In genomic region chr10:79068562-79069324, GRCh38 we compare ENCODE assay signal across 8 cellular contexts. TPM values are rescaled to one million over a fixed set of nuclear protein-coding genes. Genes with fewer than 3 reads are reported as not detected.
DNase-seq lines count a peak whose midpoint lies in the region; ATAC-seq and TF ChIP-seq lines count a peak whose summit lies in the region.

A gene with protein sequence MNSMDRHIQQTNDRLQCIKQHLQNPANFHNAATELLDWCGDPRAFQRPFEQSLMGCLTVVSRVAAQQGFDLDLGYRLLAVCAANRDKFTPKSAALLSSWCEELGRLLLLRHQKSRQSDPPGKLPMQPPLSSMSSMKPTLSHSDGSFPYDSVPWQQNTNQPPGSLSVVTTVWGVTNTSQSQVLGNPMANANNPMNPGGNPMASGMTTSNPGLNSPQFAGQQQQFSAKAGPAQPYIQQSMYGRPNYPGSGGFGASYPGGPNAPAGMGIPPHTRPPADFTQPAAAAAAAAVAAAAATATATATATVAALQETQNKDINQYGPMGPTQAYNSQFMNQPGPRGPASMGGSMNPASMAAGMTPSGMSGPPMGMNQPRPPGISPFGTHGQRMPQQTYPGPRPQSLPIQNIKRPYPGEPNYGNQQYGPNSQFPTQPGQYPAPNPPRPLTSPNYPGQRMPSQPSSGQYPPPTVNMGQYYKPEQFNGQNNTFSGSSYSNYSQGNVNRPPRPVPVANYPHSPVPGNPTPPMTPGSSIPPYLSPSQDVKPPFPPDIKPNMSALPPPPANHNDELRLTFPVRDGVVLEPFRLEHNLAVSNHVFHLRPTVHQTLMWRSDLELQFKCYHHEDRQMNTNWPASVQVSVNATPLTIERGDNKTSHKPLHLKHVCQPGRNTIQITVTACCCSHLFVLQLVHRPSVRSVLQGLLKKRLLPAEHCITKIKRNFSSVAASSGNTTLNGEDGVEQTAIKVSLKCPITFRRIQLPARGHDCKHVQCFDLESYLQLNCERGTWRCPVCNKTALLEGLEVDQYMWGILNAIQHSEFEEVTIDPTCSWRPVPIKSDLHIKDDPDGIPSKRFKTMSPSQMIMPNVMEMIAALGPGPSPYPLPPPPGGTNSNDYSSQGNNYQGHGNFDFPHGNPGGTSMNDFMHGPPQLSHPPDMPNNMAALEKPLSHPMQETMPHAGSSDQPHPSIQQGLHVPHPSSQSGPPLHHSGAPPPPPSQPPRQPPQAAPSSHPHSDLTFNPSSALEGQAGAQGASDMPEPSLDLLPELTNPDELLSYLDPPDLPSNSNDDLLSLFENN (plus strand): TSS chr10:79068966. CDS start chr10:79201633, 132,667 bp downstream.

- no peaks in the 10 kb centered on the region for H3K9me3 Mint-ChIP-seq in T-cell

- peak in 1 of 4 donors; percentile 6 for TF ChIP-seq EP300 in upper lobe of left lung (IDR thresholded peaks at IDR 0.05)

- ATAC-seq in HG02623 (IDR thresholded peaks at IDR 0.05; ENCODE audit: unreplicated experiment): peak; percentile 62
- ATAC-seq in T-cell (replicated peaks in 1 of 4): peak; percentile 66 to 69 (median 68)
- ATAC-seq in heart right ventricle: peak in 7 of 8 donors; percentile 18 to 57 (median 36)
- ATAC-seq in upper lobe of left lung (ENCODE audit: low FRiP score in 2 of 2): peak; percentile 52 to 77

- CTCF ChIA-PET in T-cell (lab: Charles Lee): no interaction called here

- TF ChIP-seq POLR2A in adrenal gland (IDR thresholded peaks at IDR 0.05) (peak; percentile 93 to 96), upper lobe of left lung (IDR thresholded peaks at IDR 0.05) (peak in 3 of 4 donors; percentile 72 to 83 (median 80))

- POLR2A ChIA-PET in T-cell (lab: Charles Lee): no interaction called here

- peak within 1 kb of the TSS; percentile 73 for H3K4me3 ChIP-seq in GM12865 (ENCODE audit: low read depth, low read length)
- peak within 1 kb of the TSS; percentile 77 to 99 (median 82) for H3K4me3 ChIP-seq in adrenal gland
- peak within 1 kb of the TSS; percentile 71 to 98 (median 92) for H3K4me3 ChIP-seq in heart right ventricle
- peak within 1 kb of the TSS; percentile 65 to 92 (median 73) for H3K4me3 ChIP-seq in upper lobe of left lung

- peak within 1 kb of the TSS; percentile 74 to 99 (median 91) for H3K27ac ChIP-seq in adrenal gland
- H3K27ac ChIP-seq in heart right ventricle: peak within 1 kb of the TSS; percentile 97 to 100 (median 99)
- peak within 1 kb of the TSS; percentile 95 to 98 (median 98) for H3K27ac ChIP-seq in upper lobe of left lung

- DNase-seq in GM12865 (ENCODE audit: low read depth): peak; percentile 90
- peak; percentile 84 for DNase-seq in NCI-H1092 treated with DMSO at 0.1 percent for 48 hours (lab: John Stamatoyannopoulos, UW)
- DNase-seq in T-cell: peak; percentile 49 to 83 (median 74)
- DNase-seq in adrenal gland: peak; percentile 90 to 97 (median 93)
- peak; percentile 87 to 93 for DNase-seq in heart right ventricle
- DNase-seq in posterior vena cava (ENCODE audit: low spot score): peak; percentile 97
- peak; percentile 89 to 98 for DNase-seq in upper lobe of left lung

- H3K4me3 Mint-ChIP-seq in T-cell: peak within 1 kb of the TSS; percentile 92 to 95 (median 93)

- H3K4me1 ChIP-seq in adrenal gland (replicated peaks in 1 of 2) (peaks cover 32% of the 10 kb centered on the region in 2 donors), heart right ventricle (peaks cover 21 to 51% (median 37%) of the 10 kb centered on the region in 9 donors), upper lobe of left lung (peaks cover 40 to 57% (median 41%) of the 10 kb centered on the region in 4 donors)

- intact Hi-C loops in adrenal gland (cut with DNase I): loop anchor here (10.0 kb wide), 2 partner anchors 64 to 94 kb away; no protein-coding TSS in a partner anchor
- intact Hi-C loops in heart right ventricle (cut with DNase I): loop anchor here (1.0 to 10.0 kb wide), 14 partner anchors 84 to 1024 kb away; no protein-coding TSS in a partner anchor
- intact Hi-C loops in posterior vena cava (cut with DNase I): loop anchor here (5.0 to 10.0 kb wide), 4 partner anchors 91 to 864 kb away; no protein-coding TSS in a partner anchor

- 0 to 1% (median 1%) methylated on average over 33 to 92 of the region's 92 CpGs for WGBS in adrenal gland, 4 donors
- 0 to 1% methylated on average over 89 to 92 of the region's 92 CpGs for WGBS in heart right ventricle, 2 donors
- 0% methylated on average over 46 to 55 of the region's 92 CpGs for WGBS in upper lobe of left lung, 2 donors

- TF ChIP-seq CTCF in GM12865 (IDR thresholded peaks at IDR 0.05; ENCODE audit: insufficient read depth, low read depth, low read length, missing control alignments) (peak; percentile 33), adrenal gland (IDR thresholded peaks at IDR 0.05) (peak in 3 of 6 experiments; percentile 29 to 40 (median 30)), heart right ventricle (IDR thresholded peaks at IDR 0.05) (peak in 5 of 9 donors; percentile 6 to 54 (median 37)), upper lobe of left lung (IDR thresholded peaks at IDR 0.05) (peak in 2 of 6 experiments; percentile 36 to 48)

- no peaks in the 10 kb centered on the region for H3K36me3 Mint-ChIP-seq in T-cell

- no peaks in the 10 kb centered on the region for H3K27me3 Mint-ChIP-seq in T-cell

- peaks cover 48 to 64% (median 53%) of the 10 kb centered on the region in 3 donors for H3K4me1 Mint-ChIP-seq in T-cell

- H3K9me3 ChIP-seq in adrenal gland (replicated peaks in 1 of 3) (no peaks in the 10 kb centered on the region), heart right ventricle (no peaks in the 10 kb centered on the region), upper lobe of left lung (no peaks in the 10 kb centered on the region)

- H3K27me3 ChIP-seq in adrenal gland (no peaks in the 10 kb centered on the region), heart right ventricle (no peaks in the 10 kb centered on the region), upper lobe of left lung (no peaks in the 10 kb centered on the region)

- H3K27ac Mint-ChIP-seq in T-cell: peak within 1 kb of the TSS; percentile 81 to 88

- H3K36me3 ChIP-seq in adrenal gland (replicated peaks in 1 of 2) (no peaks in the 10 kb centered on the region), heart right ventricle (no peaks in the 10 kb centered on the region), upper lobe of left lung (no peaks in the 10 kb centered on the region)

RNA-seq across cellular contexts. Expression of the gene that starts here (rescaled TPM):
- total RNA-seq in T-cell (10 to 100 TPM; 16.8 to 27.1 (median 21.2) TPM), adrenal gland (100 to 1,000 TPM in 1 of 8 donors, 10 to 100 TPM in 7; 47.9 to 113 (median 58.7) TPM), heart right ventricle (10 to 100 TPM; 40.4 to 61.5 (median 50.8) TPM), posterior vena cava (10 to 100 TPM; 61.5 to 62.6 TPM), upper lobe of left lung (10 to 100 TPM; 51.0 to 99.2 (median 91.8) TPM)
- polyA plus RNA-seq in adrenal gland (100 to 1,000 TPM in 1 of 3 donors, 10 to 100 TPM in 2; 17.9 to 109 (median 32.2) TPM), heart right ventricle (10 to 100 TPM; 24.2 to 26.8 TPM)

Comparison
In these comparisons a context has a peak if more than half of its experiments do, and no peak if none do; other contexts are left out.
1. Peak in every context shown above with its lines: DNase-seq, ATAC-seq, H3K4me3 ChIP-seq and H3K27ac ChIP-seq.